Comparison of ENCODE assay signal across 1 cellular context in the genomic region with DNA sequence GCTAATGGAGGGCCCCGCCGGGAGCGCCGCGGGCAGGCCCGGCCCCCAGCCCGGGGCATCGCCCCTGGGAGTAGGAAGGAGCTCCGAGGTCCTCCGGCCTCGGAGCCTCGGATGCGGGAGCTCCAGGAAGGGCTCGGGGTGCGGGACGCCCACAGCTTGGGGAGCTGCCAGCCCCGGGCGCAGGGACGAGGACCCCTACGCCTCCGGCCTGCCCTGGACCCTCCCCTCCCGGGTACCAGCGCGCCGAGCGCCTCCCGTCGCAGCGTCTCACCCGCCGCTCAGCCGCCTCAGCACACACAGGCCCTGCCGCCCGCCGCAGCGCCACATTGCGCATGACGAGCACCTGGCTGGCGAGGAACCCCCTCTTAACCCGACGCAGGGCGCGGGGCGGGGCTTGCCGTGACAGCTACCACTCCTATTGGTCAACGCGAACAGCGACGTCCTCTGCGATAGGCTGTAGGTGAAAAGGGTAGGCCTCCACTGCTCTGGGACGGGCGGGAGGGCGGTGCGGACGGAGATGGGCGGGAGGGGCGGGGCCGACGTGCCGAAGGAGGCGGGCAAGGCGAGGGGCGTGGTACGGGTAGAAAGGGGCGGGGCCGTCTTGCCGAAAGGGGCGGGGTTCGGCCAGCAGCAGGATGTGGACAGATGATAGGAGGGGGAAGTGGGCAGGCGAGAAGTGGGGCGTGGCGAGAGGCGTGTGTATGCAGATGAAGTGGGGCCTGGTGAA.
TF ChIP-seq lines count a peak whose summit lies in the region.

A gene with protein sequence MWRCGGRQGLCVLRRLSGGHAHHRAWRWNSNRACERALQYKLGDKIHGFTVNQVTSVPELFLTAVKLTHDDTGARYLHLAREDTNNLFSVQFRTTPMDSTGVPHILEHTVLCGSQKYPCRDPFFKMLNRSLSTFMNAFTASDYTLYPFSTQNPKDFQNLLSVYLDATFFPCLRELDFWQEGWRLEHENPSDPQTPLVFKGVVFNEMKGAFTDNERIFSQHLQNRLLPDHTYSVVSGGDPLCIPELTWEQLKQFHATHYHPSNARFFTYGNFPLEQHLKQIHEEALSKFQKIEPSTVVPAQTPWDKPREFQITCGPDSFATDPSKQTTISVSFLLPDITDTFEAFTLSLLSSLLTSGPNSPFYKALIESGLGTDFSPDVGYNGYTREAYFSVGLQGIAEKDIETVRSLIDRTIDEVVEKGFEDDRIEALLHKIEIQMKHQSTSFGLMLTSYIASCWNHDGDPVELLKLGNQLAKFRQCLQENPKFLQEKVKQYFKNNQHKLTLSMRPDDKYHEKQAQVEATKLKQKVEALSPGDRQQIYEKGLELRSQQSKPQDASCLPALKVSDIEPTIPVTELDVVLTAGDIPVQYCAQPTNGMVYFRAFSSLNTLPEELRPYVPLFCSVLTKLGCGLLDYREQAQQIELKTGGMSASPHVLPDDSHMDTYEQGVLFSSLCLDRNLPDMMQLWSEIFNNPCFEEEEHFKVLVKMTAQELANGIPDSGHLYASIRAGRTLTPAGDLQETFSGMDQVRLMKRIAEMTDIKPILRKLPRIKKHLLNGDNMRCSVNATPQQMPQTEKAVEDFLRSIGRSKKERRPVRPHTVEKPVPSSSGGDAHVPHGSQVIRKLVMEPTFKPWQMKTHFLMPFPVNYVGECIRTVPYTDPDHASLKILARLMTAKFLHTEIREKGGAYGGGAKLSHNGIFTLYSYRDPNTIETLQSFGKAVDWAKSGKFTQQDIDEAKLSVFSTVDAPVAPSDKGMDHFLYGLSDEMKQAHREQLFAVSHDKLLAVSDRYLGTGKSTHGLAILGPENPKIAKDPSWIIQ (minus strand): TSS at position 337 of the 727 bp plus-strand sequence. CDS start 10 bp downstream, at position 327.

TF ChIP-seq in K562, 482 proteins besides CTCF, POLR2A, EP300 and RAD21 (continued from another document and continues in another):
- TF ChIP-seq, protein P1, sequence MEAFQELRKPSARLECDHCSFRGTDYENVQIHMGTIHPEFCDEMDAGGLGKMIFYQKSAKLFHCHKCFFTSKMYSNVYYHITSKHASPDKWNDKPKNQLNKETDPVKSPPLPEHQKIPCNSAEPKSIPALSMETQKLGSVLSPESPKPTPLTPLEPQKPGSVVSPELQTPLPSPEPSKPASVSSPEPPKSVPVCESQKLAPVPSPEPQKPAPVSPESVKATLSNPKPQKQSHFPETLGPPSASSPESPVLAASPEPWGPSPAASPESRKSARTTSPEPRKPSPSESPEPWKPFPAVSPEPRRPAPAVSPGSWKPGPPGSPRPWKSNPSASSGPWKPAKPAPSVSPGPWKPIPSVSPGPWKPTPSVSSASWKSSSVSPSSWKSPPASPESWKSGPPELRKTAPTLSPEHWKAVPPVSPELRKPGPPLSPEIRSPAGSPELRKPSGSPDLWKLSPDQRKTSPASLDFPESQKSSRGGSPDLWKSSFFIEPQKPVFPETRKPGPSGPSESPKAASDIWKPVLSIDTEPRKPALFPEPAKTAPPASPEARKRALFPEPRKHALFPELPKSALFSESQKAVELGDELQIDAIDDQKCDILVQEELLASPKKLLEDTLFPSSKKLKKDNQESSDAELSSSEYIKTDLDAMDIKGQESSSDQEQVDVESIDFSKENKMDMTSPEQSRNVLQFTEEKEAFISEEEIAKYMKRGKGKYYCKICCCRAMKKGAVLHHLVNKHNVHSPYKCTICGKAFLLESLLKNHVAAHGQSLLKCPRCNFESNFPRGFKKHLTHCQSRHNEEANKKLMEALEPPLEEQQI (IDR thresholded peaks at IDR 0.05) = no peak
- TF ChIP-seq PRMT5 (CRISPR knock-in tag; IDR thresholded peaks at IDR 0.05) (no peak), ZNF212 (CRISPR knock-in tag; IDR thresholded peaks at IDR 0.05) (no peak), ZNF347 (CRISPR knock-in tag; IDR thresholded peaks at IDR 0.05; ENCODE audit: low read depth) (no peak), CREM (IDR thresholded peaks at IDR 0.05; ENCODE audit: low read depth) (peak; percentile 81), ZC3H8 (IDR thresholded peaks at IDR 0.05) (no peak), NFIC (IDR thresholded peaks at IDR 0.05) (peak; percentile 15; the same call in 1 of the 2 replicates), NCOA1 (IDR thresholded peaks at IDR 0.05; ENCODE audit: low read depth) (no peak), SMARCC2 (IDR thresholded peaks at IDR 0.05; ENCODE audit: low read depth) (no peak), KAT8 (IDR thresholded peaks at IDR 0.05; ENCODE audit: low read depth) (no peak), SAFB2 (IDR thresholded peaks at IDR 0.05; ENCODE audit: borderline replicate concordance, low read depth, low read length, severe bottlenecking) (no peak), ZNF41 (CRISPR knock-in tag; conservative IDR thresholded peaks at IDR 0.05) (no peak), POLR2G (IDR thresholded peaks at IDR 0.05; ENCODE audit: low read depth, low read length) (peak; percentile 99)
- TF ChIP-seq, protein P2, sequence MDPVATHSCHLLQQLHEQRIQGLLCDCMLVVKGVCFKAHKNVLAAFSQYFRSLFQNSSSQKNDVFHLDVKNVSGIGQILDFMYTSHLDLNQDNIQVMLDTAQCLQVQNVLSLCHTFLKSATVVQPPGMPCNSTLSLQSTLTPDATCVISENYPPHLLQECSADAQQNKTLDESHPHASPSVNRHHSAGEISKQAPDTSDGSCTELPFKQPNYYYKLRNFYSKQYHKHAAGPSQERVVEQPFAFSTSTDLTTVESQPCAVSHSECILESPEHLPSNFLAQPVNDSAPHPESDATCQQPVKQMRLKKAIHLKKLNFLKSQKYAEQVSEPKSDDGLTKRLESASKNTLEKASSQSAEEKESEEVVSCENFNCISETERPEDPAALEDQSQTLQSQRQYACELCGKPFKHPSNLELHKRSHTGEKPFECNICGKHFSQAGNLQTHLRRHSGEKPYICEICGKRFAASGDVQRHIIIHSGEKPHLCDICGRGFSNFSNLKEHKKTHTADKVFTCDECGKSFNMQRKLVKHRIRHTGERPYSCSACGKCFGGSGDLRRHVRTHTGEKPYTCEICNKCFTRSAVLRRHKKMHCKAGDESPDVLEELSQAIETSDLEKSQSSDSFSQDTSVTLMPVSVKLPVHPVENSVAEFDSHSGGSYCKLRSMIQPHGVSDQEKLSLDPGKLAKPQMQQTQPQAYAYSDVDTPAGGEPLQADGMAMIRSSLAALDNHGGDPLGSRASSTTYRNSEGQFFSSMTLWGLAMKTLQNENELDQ (CRISPR knock-in tag; IDR thresholded peaks at IDR 0.05; ENCODE audit: borderline replicate concordance) = no peak
- TF ChIP-seq, protein P3, sequence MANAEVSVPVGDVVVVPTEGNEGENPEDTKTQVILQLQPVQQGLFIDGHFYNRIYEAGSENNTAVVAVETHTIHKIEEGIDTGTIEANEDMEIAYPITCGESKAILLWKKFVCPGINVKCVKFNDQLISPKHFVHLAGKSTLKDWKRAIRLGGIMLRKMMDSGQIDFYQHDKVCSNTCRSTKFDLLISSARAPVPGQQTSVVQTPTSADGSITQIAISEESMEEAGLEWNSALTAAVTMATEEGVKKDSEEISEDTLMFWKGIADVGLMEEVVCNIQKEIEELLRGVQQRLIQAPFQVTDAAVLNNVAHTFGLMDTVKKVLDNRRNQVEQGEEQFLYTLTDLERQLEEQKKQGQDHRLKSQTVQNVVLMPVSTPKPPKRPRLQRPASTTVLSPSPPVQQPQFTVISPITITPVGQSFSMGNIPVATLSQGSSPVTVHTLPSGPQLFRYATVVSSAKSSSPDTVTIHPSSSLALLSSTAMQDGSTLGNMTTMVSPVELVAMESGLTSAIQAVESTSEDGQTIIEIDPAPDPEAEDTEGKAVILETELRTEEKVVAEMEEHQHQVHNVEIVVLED (CRISPR knock-in tag; IDR thresholded peaks at IDR 0.05) = peak; percentile 88
- TF ChIP-seq, protein P4, sequence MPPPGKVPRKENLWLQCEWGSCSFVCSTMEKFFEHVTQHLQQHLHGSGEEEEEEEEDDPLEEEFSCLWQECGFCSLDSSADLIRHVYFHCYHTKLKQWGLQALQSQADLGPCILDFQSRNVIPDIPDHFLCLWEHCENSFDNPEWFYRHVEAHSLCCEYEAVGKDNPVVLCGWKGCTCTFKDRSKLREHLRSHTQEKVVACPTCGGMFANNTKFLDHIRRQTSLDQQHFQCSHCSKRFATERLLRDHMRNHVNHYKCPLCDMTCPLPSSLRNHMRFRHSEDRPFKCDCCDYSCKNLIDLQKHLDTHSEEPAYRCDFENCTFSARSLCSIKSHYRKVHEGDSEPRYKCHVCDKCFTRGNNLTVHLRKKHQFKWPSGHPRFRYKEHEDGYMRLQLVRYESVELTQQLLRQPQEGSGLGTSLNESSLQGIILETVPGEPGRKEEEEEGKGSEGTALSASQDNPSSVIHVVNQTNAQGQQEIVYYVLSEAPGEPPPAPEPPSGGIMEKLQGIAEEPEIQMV (tag; conservative IDR thresholded peaks at IDR 0.05; ENCODE audit: low read depth) = no peak
- TF ChIP-seq, protein P5, sequence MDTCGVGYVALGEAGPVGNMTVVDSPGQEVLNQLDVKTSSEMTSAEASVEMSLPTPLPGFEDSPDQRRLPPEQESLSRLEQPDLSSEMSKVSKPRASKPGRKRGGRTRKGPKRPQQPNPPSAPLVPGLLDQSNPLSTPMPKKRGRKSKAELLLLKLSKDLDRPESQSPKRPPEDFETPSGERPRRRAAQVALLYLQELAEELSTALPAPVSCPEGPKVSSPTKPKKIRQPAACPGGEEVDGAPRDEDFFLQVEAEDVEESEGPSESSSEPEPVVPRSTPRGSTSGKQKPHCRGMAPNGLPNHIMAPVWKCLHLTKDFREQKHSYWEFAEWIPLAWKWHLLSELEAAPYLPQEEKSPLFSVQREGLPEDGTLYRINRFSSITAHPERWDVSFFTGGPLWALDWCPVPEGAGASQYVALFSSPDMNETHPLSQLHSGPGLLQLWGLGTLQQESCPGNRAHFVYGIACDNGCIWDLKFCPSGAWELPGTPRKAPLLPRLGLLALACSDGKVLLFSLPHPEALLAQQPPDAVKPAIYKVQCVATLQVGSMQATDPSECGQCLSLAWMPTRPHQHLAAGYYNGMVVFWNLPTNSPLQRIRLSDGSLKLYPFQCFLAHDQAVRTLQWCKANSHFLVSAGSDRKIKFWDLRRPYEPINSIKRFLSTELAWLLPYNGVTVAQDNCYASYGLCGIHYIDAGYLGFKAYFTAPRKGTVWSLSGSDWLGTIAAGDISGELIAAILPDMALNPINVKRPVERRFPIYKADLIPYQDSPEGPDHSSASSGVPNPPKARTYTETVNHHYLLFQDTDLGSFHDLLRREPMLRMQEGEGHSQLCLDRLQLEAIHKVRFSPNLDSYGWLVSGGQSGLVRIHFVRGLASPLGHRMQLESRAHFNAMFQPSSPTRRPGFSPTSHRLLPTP (IDR thresholded peaks at IDR 0.05; ENCODE audit: borderline replicate concordance, extremely low read depth, insufficient read length) = no peak
- TF ChIP-seq, protein P6, sequence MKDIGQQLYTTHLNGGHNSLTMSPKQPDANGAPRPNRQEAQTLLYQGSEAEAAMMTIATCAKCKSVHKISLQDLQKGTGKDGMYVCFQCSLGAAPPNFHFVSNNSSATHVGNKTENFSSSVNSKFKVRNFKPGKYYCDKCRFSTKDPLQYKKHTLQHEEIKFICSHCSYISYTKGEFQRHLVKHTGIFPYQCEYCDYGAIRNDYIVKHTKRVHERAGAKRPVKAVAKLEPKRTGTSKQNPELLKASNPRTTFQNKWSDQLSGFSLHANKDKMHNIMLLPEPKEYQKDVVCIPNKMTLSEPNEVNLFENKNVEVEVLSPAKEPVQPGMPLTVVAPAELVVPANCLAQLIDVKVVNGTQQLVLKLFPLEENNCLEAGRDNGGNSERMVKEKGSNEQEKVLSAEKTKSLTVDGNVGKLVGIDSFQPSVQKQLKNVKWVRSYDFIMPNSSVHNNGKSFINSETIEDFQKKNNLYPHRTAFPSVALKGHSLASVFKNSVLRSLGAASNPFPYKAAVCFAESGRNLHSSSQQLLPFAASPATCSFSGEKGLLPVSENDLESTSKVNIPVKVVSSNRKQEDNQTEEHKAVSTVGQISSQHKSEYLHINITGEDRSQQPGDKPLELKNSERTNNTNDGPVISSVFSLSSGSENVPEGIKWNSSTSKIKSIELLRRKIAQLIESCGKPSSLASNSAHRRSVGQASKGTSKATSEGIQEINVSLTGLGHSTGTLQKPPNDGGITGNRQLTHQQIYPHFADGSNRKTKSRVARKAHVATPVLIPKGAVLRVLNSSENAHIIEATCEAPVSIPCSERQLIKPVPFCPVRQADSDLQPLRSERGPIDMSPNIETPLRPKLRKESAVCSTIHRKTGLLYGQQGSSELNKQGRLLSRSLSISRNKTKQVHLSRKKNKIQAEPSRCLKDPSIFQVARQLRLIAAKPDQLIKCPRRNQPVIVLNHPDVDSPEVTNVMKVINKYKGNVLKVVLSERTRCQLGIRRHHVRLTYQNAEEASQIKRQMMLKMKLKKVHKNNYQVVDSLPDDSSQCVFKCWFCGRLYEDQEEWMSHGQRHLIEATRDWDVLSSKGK (CRISPR knock-in tag; IDR thresholded peaks at IDR 0.05) = no peak
- TF ChIP-seq, protein P7, sequence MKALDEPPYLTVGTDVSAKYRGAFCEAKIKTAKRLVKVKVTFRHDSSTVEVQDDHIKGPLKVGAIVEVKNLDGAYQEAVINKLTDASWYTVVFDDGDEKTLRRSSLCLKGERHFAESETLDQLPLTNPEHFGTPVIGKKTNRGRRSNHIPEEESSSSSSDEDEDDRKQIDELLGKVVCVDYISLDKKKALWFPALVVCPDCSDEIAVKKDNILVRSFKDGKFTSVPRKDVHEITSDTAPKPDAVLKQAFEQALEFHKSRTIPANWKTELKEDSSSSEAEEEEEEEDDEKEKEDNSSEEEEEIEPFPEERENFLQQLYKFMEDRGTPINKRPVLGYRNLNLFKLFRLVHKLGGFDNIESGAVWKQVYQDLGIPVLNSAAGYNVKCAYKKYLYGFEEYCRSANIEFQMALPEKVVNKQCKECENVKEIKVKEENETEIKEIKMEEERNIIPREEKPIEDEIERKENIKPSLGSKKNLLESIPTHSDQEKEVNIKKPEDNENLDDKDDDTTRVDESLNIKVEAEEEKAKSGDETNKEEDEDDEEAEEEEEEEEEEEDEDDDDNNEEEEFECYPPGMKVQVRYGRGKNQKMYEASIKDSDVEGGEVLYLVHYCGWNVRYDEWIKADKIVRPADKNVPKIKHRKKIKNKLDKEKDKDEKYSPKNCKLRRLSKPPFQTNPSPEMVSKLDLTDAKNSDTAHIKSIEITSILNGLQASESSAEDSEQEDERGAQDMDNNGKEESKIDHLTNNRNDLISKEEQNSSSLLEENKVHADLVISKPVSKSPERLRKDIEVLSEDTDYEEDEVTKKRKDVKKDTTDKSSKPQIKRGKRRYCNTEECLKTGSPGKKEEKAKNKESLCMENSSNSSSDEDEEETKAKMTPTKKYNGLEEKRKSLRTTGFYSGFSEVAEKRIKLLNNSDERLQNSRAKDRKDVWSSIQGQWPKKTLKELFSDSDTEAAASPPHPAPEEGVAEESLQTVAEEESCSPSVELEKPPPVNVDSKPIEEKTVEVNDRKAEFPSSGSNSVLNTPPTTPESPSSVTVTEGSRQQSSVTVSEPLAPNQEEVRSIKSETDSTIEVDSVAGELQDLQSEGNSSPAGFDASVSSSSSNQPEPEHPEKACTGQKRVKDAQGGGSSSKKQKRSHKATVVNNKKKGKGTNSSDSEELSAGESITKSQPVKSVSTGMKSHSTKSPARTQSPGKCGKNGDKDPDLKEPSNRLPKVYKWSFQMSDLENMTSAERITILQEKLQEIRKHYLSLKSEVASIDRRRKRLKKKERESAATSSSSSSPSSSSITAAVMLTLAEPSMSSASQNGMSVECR (CRISPR knock-in tag; IDR thresholded peaks at IDR 0.05) = no peak
